1 cellular context compared by ENCODE assay signal in the genomic region with DNA sequence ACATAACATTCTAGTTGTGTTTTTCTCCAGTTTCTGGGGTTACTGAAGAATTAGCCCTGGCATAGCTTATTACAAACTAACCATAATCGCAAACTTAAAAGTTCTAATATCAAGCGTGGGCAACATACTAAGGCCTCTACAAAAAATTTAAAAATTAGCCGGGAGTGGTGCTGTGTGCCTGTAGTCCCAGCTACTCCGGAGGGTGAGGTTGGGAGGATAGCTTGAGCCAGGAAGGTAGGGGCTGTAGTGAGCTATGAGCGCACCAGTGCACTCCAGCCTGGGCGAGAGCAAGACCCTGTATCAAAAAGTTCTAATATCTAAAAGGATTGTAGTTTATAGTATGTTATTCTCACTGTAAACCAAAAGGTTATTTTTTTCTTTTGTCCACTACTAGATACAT.
TF ChIP-seq lines count a peak whose summit lies in the region.

No MANE protein-coding gene starts in this region.

TF ChIP-seq in IMR-90, 13 proteins besides CTCF, POLR2A, EP300 and RAD21:
- TF ChIP-seq, protein P1, sequence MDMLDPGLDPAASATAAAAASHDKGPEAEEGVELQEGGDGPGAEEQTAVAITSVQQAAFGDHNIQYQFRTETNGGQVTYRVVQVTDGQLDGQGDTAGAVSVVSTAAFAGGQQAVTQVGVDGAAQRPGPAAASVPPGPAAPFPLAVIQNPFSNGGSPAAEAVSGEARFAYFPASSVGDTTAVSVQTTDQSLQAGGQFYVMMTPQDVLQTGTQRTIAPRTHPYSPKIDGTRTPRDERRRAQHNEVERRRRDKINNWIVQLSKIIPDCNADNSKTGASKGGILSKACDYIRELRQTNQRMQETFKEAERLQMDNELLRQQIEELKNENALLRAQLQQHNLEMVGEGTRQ (IDR thresholded peaks at IDR 0.05; ENCODE audit: low read depth, low read length) = no peak
- TF ChIP-seq SMC3 (IDR thresholded peaks at IDR 0.05; ENCODE audit: low read depth, low read length) (no peak), MAFK (IDR thresholded peaks at IDR 0.05; ENCODE audit: low read depth, low read length) (no peak), FOS (IDR thresholded peaks at IDR 0.05; ENCODE audit: low read depth, low read length) (no peak), BHLHE40 (IDR thresholded peaks at IDR 0.05; ENCODE audit: low read depth, low read length) (no peak), RCOR1 (IDR thresholded peaks at IDR 0.05; ENCODE audit: insufficient replicate concordance, low read length) (no peak), MXI1 (IDR thresholded peaks at IDR 0.05; ENCODE audit: borderline replicate concordance, low read depth, low read length) (no peak), CEBPB (IDR thresholded peaks at IDR 0.05; ENCODE audit: low read depth, low read length) (no peak), RFX5 (IDR thresholded peaks at IDR 0.05; ENCODE audit: low read depth, low read length) (no peak), MAZ (IDR thresholded peaks at IDR 0.05; ENCODE audit: borderline replicate concordance, low read depth, low read length) (no peak), NFE2L2 (IDR thresholded peaks at IDR 0.05; ENCODE audit: low read depth, low read length) (no peak), CHD1 (IDR thresholded peaks at IDR 0.05; ENCODE audit: low read depth, low read length) (no peak)
- TF ChIP-seq, protein P2, sequence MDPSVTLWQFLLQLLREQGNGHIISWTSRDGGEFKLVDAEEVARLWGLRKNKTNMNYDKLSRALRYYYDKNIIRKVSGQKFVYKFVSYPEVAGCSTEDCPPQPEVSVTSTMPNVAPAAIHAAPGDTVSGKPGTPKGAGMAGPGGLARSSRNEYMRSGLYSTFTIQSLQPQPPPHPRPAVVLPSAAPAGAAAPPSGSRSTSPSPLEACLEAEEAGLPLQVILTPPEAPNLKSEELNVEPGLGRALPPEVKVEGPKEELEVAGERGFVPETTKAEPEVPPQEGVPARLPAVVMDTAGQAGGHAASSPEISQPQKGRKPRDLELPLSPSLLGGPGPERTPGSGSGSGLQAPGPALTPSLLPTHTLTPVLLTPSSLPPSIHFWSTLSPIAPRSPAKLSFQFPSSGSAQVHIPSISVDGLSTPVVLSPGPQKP (IDR thresholded peaks at IDR 0.05; ENCODE audit: borderline replicate concordance, low read depth, low read length) = no peak
TF ChIP-seq in IMR-90: peak in this region for 0.
